Comparison of ENCODE assay signal across 25 cellular contexts in genomic region chr2:155273314-155273713, GRCh38.
"Had no signal": no experiment of that assay in that cellular context is flagged by ENCODE, and none has a peak within 500 bp of the region (broad histone marks: within the 10 kb centered on the region; RNA-seq: fewer than 3 reads in every experiment).

No MANE protein-coding gene starts in this region.

- H3K27me3 Mint-ChIP-seq: activated CD4-positive, alpha-beta memory T cell treated with anti-CD3 and anti-CD28 coated beads for 36 hours; activated CD4-positive, alpha-beta T cell treated with anti-CD3 and anti-CD28 coated beads for 36 hours; activated CD4-positive, alpha-beta T cell treated with anti-CD3 and anti-CD28 coated beads, Interleukin-2, amount 10 ng/mL, durations not matched to agents 24 days and 14 days; activated CD8-positive, alpha-beta memory T cell treated with anti-CD3 and anti-CD28 coated beads, Interleukin-2, amount 10 ng/mL, durations not matched to agents 7 days and 5 days; activated naive CD4-positive, alpha-beta T cell treated with anti-CD3 and anti-CD28 coated beads, Interleukin-2, amount 50 U/mL, for 24 hours; activated naive CD8-positive, alpha-beta T cell treated with anti-CD3 and anti-CD28 coated beads for 36 hours had no signal

- ATAC-seq: activated CD4-positive, alpha-beta T cell treated with anti-CD3 and anti-CD28 coated beads for 36 hours; activated CD8-positive, alpha-beta memory T cell treated with anti-CD3 and anti-CD28 coated beads, Interleukin-2, amount 10 ng/mL, durations not matched to agents 7 days and 5 days; activated CD8-positive, alpha-beta T cell treated with anti-CD3 and anti-CD28 coated beads, Interleukin-2, amount 10 ng/mL, durations not matched to agents 7 days and 5 days; esophagus mucosa had no signal

- H3K36me3 Mint-ChIP-seq: activated CD4-positive, alpha-beta memory T cell treated with anti-CD3 and anti-CD28 coated beads for 36 hours; activated CD8-positive, alpha-beta memory T cell treated with anti-CD3 and anti-CD28 coated beads, Interleukin-2, amount 10 ng/mL, durations not matched to agents 7 days and 5 days; activated naive CD4-positive, alpha-beta T cell treated with anti-CD3 and anti-CD28 coated beads, Interleukin-2, amount 50 U/mL, for 24 hours; activated naive CD8-positive, alpha-beta T cell treated with anti-CD3 and anti-CD28 coated beads for 36 hours; brain had no signal

- H3K4me1 Mint-ChIP-seq: activated CD4-positive, alpha-beta T cell treated with anti-CD3 and anti-CD28 coated beads for 36 hours; activated CD4-positive, alpha-beta T cell treated with anti-CD3 and anti-CD28 coated beads, Interleukin-2, amount 10 ng/mL, durations not matched to agents 24 days and 14 days; activated CD8-positive, alpha-beta memory T cell treated with anti-CD3 and anti-CD28 coated beads, Interleukin-2, amount 10 ng/mL, durations not matched to agents 7 days and 5 days; activated naive CD4-positive, alpha-beta T cell treated with anti-CD3 and anti-CD28 coated beads, Interleukin-2, amount 50 U/mL, for 24 hours; activated naive CD8-positive, alpha-beta T cell treated with anti-CD3 and anti-CD28 coated beads for 36 hours; brain had no signal

- H3K4me3 Mint-ChIP-seq: activated CD4-positive, alpha-beta memory T cell treated with anti-CD3 and anti-CD28 coated beads for 36 hours; activated CD4-positive, alpha-beta T cell treated with anti-CD3 and anti-CD28 coated beads for 36 hours; activated CD4-positive, alpha-beta T cell treated with anti-CD3 and anti-CD28 coated beads, Interleukin-2, amount 10 ng/mL, durations not matched to agents 24 days and 14 days; activated CD8-positive, alpha-beta memory T cell treated with anti-CD3 and anti-CD28 coated beads, Interleukin-2, amount 10 ng/mL, durations not matched to agents 7 days and 5 days; activated CD8-positive, alpha-beta T cell treated with anti-CD3 and anti-CD28 coated beads, Interleukin-2, amount 10 ng/mL, durations not matched to agents 7 days and 5 days; activated naive CD4-positive, alpha-beta T cell treated with anti-CD3 and anti-CD28 coated beads for 36 hours; activated naive CD4-positive, alpha-beta T cell treated with anti-CD3 and anti-CD28 coated beads, Interleukin-2, amount 50 U/mL, for 24 hours; activated naive CD8-positive, alpha-beta T cell treated with anti-CD3 and anti-CD28 coated beads for 36 hours; activated T-helper 1 cell treated with anti-CD3 and anti-CD28 coated beads, Interleukin-12 subunit alpha, Interleukin-12 subunit beta, Interleukin-2, Interleukin-4 antibody, amounts not matched to agents 30 ng/mL and 10 ng/mL and 1 ng/mL, durations not matched to agents 14 hours and 24 hours and 36 hours; brain had no signal

- H3K9me3 Mint-ChIP-seq: activated CD4-positive, alpha-beta T cell treated with anti-CD3 and anti-CD28 coated beads, Interleukin-2, amount 10 ng/mL, durations not matched to agents 24 days and 14 days; activated naive CD4-positive, alpha-beta T cell treated with anti-CD3 and anti-CD28 coated beads for 36 hours; activated naive CD4-positive, alpha-beta T cell treated with anti-CD3 and anti-CD28 coated beads, Interleukin-2, amount 50 U/mL, for 24 hours; activated T-helper 1 cell treated with anti-CD3 and anti-CD28 coated beads, Interleukin-12 subunit alpha, Interleukin-12 subunit beta, Interleukin-2, Interleukin-4 antibody, amounts not matched to agents 30 ng/mL and 10 ng/mL and 1 ng/mL, durations not matched to agents 14 hours and 24 hours and 36 hours; activated T-helper 2 cell treated with anti-CD3 and anti-CD28 coated beads, Interferon-gamma antibody, Interleukin-2, Interleukin-4, amounts not matched to agents 10 μg/mL and 5 μg/mL and 100 μg/mL, durations not matched to agents 14 hours and 24 hours and 36 hours had no signal

- H3K27ac Mint-ChIP-seq: activated CD4-positive, alpha-beta memory T cell treated with anti-CD3 and anti-CD28 coated beads for 36 hours; activated CD4-positive, alpha-beta T cell treated with anti-CD3 and anti-CD28 coated beads for 36 hours; activated CD4-positive, alpha-beta T cell treated with anti-CD3 and anti-CD28 coated beads, Interleukin-2, amount 10 ng/mL, durations not matched to agents 24 days and 14 days; activated CD8-positive, alpha-beta memory T cell treated with anti-CD3 and anti-CD28 coated beads, Interleukin-2, amount 10 ng/mL, durations not matched to agents 7 days and 5 days; activated CD8-positive, alpha-beta T cell treated with anti-CD3 and anti-CD28 coated beads, Interleukin-2, amount 10 ng/mL, durations not matched to agents 7 days and 5 days; activated naive CD4-positive, alpha-beta T cell treated with anti-CD3 and anti-CD28 coated beads for 36 hours; activated naive CD4-positive, alpha-beta T cell treated with anti-CD3 and anti-CD28 coated beads, Interleukin-2, amount 50 U/mL, for 24 hours; activated naive CD8-positive, alpha-beta T cell treated with anti-CD3 and anti-CD28 coated beads for 36 hours; activated T-helper 1 cell treated with anti-CD3 and anti-CD28 coated beads, Interleukin-12 subunit alpha, Interleukin-12 subunit beta, Interleukin-2, Interleukin-4 antibody, amounts not matched to agents 30 ng/mL and 10 ng/mL and 1 ng/mL, durations not matched to agents 14 hours and 24 hours and 36 hours; activated T-helper 2 cell treated with anti-CD3 and anti-CD28 coated beads, Interferon-gamma antibody, Interleukin-2, Interleukin-4, amounts not matched to agents 10 μg/mL and 5 μg/mL and 100 μg/mL, durations not matched to agents 14 hours and 24 hours and 36 hours; brain had no signal

- DNase-seq: activated CD4-positive, alpha-beta memory T cell treated with anti-CD3 and anti-CD28 coated beads for 36 hours; activated CD4-positive, alpha-beta T cell treated with anti-CD3 and anti-CD28 coated beads for 36 hours; activated CD4-positive, alpha-beta T cell treated with anti-CD3 and anti-CD28 coated beads, Interleukin-2, amount 10 ng/mL, durations not matched to agents 24 days and 14 days; activated CD4-positive, CD25-positive, alpha-beta regulatory T cell; activated CD4-positive, CD25-positive, alpha-beta regulatory T cell treated with anti-CD3 and anti-CD28 coated beads, Interleukin-2, amount 50 U/mL, for 72 hours; activated CD8-positive, alpha-beta memory T cell treated with anti-CD3 and anti-CD28 coated beads, Interleukin-2, amount 10 ng/mL, durations not matched to agents 7 days and 5 days; activated CD8-positive, alpha-beta memory T cell treated with anti-CD3 and anti-CD28 coated beads, Interleukin-2, amount 50 U/mL, for 4 hours; activated CD8-positive, alpha-beta T cell treated with anti-CD3 and anti-CD28 coated beads, Interleukin-2, amount 10 ng/mL, durations not matched to agents 7 days and 5 days; activated effector memory CD4-positive, alpha-beta T cell treated with anti-CD3 and anti-CD28 coated beads, Interleukin-2, amount 50 U/mL, for 16 hours; activated naive CD4-positive, alpha-beta T cell treated with anti-CD3 and anti-CD28 coated beads for 36 hours; activated naive CD8-positive, alpha-beta T cell treated with anti-CD3 and anti-CD28 coated beads for 36 hours; activated T-cell treated with anti-CD3 and anti-CD28 coated beads, Interleukin-2, amount 50 U/mL, for 1 hour; activated T-cell treated with anti-CD3 and anti-CD28 coated beads, Interleukin-2, amount 50 U/mL, for 48 hours; central memory CD4-positive, alpha-beta T cell; cerebellar nuclear complex; colonic mucosa; effector CD8-positive, alpha-beta T cell; foreskin fibroblast; head of caudate nucleus; hippocampal formation had no signal
